ENCODE assay signal across 11 cellular contexts in the genomic region with DNA sequence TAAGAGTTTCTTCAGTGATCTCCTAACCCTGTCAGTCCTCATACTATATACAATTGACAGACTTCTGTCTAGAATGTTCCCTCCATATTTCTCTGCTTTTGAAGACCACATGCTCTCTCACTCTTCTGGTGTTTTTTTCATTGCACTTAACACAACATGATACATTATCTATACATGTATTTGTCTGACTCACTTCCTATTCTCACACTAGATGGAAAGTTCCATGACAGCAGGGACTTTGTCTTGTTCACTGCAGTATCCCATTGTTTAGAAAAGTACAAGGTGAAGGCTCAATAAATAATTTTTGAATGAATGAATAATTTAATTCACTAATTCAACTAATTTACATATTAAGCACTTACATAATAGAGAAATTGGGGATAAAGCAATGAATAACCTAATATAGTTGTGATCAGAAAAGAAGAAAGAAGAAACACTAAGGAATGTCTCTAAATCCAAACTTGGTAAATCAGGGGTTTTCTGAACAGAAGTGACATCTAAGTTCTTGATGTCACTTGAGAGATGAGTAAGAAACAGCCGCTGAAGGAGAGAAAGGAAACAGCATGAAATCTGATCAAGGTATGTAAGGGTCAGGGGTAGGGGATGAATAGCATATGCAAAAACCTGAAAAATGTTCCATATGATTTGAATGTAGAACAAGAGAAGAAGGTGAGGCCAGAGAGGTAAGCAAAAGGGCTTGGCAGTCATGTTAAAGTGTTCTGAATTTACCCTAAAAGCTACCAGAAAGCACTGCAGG. TPM values are rescaled to one million over a fixed set of nuclear protein-coding genes. Genes with fewer than 3 reads are reported as not detected.
DNase-seq lines count a peak whose midpoint lies in the region; ATAC-seq and TF ChIP-seq lines count a peak whose summit lies in the region.
"Had no signal": no experiment of that assay in that cellular context is flagged by ENCODE, and none has a peak within 500 bp of the region (broad histone marks: within the 10 kb centered on the region; RNA-seq: fewer than 3 reads in every experiment).

No MANE protein-coding gene starts in this region.

- no peak overlapping the region for H3K4ac ChIP-seq in IMR-90 (ENCODE audit: low read depth, low read length)

- no peak overlapping the region for H4K91ac ChIP-seq in IMR-90 (ENCODE audit: insufficient read depth, low read depth, low read length)

- no peak overlapping the region for H3K18ac ChIP-seq in IMR-90 (ENCODE audit: low read depth, low read length)

- no peaks in the 10 kb centered on the region for H4K20me1 ChIP-seq in IMR-90 (ENCODE audit: insufficient read depth, low read length)

- no peak overlapping the region for H2BK5ac ChIP-seq in IMR-90 (ENCODE audit: low read depth, low read length, poor library complexity, severe bottlenecking)

- no peak overlapping the region for H3K27ac Mint-ChIP-seq in activated T-cell treated with anti-CD3 and anti-CD28 coated beads, Interleukin-2, amount 50 U/mL, for 72 hours
- H3K27ac Mint-ChIP-seq: activated naive CD4-positive, alpha-beta T cell treated with anti-CD3 and anti-CD28 coated beads, Interleukin-2, amount 10 ng/mL, durations not matched to agents 7 days and 5 days had no signal

- H3K9me3 Mint-ChIP-seq in activated T-cell treated with anti-CD3 and anti-CD28 coated beads, Interleukin-2, amount 50 U/mL, for 72 hours: no peaks in the 10 kb centered on the region
- H3K9me3 Mint-ChIP-seq: activated naive CD4-positive, alpha-beta T cell treated with anti-CD3 and anti-CD28 coated beads, Interleukin-2, amount 10 ng/mL, durations not matched to agents 7 days and 5 days had no signal

- no peak overlapping the region for H2AK9ac ChIP-seq in IMR-90 (replicated peaks; ENCODE audit: low read depth, low read length, poor library complexity)

- H3K9me1 ChIP-seq in IMR-90 (ENCODE audit: insufficient read depth, low read length): 0 out of 2 replicates have a peak, but pooled peaks cover 3% of the 10 kb centered on the region

- TF ChIP-seq POLR2A in IMR-90 (IDR thresholded peaks at IDR 0.05; ENCODE audit: low read depth, low read length) (no peak), Peyer's patch (IDR thresholded peaks at IDR 0.05) (no peak)

- no peak overlapping the region for H2BK20ac ChIP-seq in IMR-90 (ENCODE audit: low read depth, low read length)

- no peaks in the 10 kb centered on the region for H3K27me3 Mint-ChIP-seq in activated T-cell treated with anti-CD3 and anti-CD28 coated beads, Interleukin-2, amount 50 U/mL, for 72 hours (ENCODE audit: low read depth)
- H3K27me3 Mint-ChIP-seq: activated naive CD4-positive, alpha-beta T cell treated with anti-CD3 and anti-CD28 coated beads, Interleukin-2, amount 10 ng/mL, durations not matched to agents 7 days and 5 days had no signal

- BruUV-seq in IMR-90 (replicated peaks; lab: Mats Ljungman, UMichigan): no TSS peak

- H3K4me1 ChIP-seq in IMR-90 (ENCODE audit: control insufficient read depth, insufficient read depth, low read length) (no peaks in the 10 kb centered on the region), Peyer's patch (no peaks in the 10 kb centered on the region), lower lobe of right lung (no peaks in the 10 kb centered on the region)
- H3K4me1 ChIP-seq: parathyroid adenoma had no signal

- no peak overlapping the region for H2AK5ac ChIP-seq in IMR-90 (ENCODE audit: low read depth, low read length)

- no peak overlapping the region for H3K4me2 ChIP-seq in IMR-90 (ENCODE audit: low read depth, low read length)

- peak; percentile 85 to 90 for ATAC-seq in activated T-cell treated with anti-CD3 and anti-CD28 coated beads, Interleukin-2, amount 50 U/mL, for 72 hours (replicated peaks in 1 of 2)
- ATAC-seq in GM21786 (IDR thresholded peaks at IDR 0.05; ENCODE audit: unreplicated experiment) (peak; percentile 59), IMR-90 (ENCODE audit: low read depth) (no peak), lower lobe of right lung (no peak)

- H3K27ac ChIP-seq in IMR-90 (ENCODE audit: insufficient read depth, low read length): no peak overlapping the region
- H3K27ac ChIP-seq in Peyer's patch: no peak overlapping the region
- no peak overlapping the region for H3K27ac ChIP-seq in lower lobe of right lung
- H3K27ac ChIP-seq: parathyroid adenoma had no signal

- TF ChIP-seq CTCF in IMR-90 (conservative IDR thresholded peaks at IDR 0.05; ENCODE audit: low read depth, low read length): no peak
- TF ChIP-seq CTCF in Peyer's patch (IDR thresholded peaks at IDR 0.05): no peak
- TF ChIP-seq CTCF in lower lobe of right lung (IDR thresholded peaks at IDR 0.05): no peak

- intact Hi-C loops in IMR-90 (cut with micrococcal nuclease): no loop called here
- intact Hi-C loops in lower lobe of right lung (cut with DNase I): no loop called here

- no peak overlapping the region for H3K14ac ChIP-seq in IMR-90 (replicated peaks; ENCODE audit: low read depth, low read length)

- no peak overlapping the region for H3K9ac ChIP-seq in IMR-90 (ENCODE audit: low read depth, low read length)
- H3K9ac ChIP-seq: parathyroid adenoma had no signal

- H3K36me3 ChIP-seq in IMR-90 (ENCODE audit: control insufficient read depth, insufficient read depth, low read length) (peaks cover 7% of the 10 kb centered on the region), Peyer's patch (no peaks in the 10 kb centered on the region), lower lobe of right lung (peaks cover 30% of the 10 kb centered on the region)

- in situ Hi-C loops in IMR-90 (cut with MboI; ENCODE audit: low sequenced_read_pairs): no loop called here

- H3K4me3 Mint-ChIP-seq in activated T-cell treated with anti-CD3 and anti-CD28 coated beads, Interleukin-2, amount 50 U/mL, for 72 hours: no peak overlapping the region
- H3K4me3 Mint-ChIP-seq: activated naive CD4-positive, alpha-beta T cell treated with anti-CD3 and anti-CD28 coated beads, Interleukin-2, amount 10 ng/mL, durations not matched to agents 7 days and 5 days had no signal

- H4K8ac ChIP-seq in IMR-90 (ENCODE audit: low read depth in 2 of 2, low read length in 2 of 2): no peak overlapping the region

- POLR2A ChIA-PET in IMR-90 (lab: Charles Lee; ENCODE audit: unreplicated experiment): no interaction called here

- no peaks in the 10 kb centered on the region for H3K27me3 ChIP-seq in IMR-90 (ENCODE audit: control insufficient read depth, insufficient read depth, low read length)
- no peaks in the 10 kb centered on the region for H3K27me3 ChIP-seq in Peyer's patch
- H3K27me3 ChIP-seq in lower lobe of right lung (ENCODE audit: low read depth): no peaks in the 10 kb centered on the region

- no peak for TF ChIP-seq RAD21 in IMR-90 (IDR thresholded peaks at IDR 0.05; ENCODE audit: low read length)

- no peak overlapping the region for H2BK120ac ChIP-seq in IMR-90 (ENCODE audit: low read depth, low read length)

- no peak overlapping the region for H4K5ac ChIP-seq in IMR-90 (ENCODE audit: low read depth, low read length)

- H3K4me3 ChIP-seq in IMR-90 (ENCODE audit: insufficient read depth, low read depth, low read length) (no peak overlapping the region), Peyer's patch (no peak overlapping the region), lower lobe of right lung (no peak overlapping the region)

- H3K36me3 Mint-ChIP-seq in activated T-cell treated with anti-CD3 and anti-CD28 coated beads, Interleukin-2, amount 50 U/mL, for 72 hours (ENCODE audit: insufficient read depth in 2 of 2): peaks cover 0 to 19% of the 10 kb centered on the region in 2 donors

- H3K79me1 ChIP-seq in IMR-90 (ENCODE audit: low read depth in 1 of 2, low read length in 2 of 2): peaks cover 1 to 14% of the 10 kb centered on the region in 2 experiments

- dilution Hi-C loops in IMR-90 (cut with HindIII; ENCODE audit: low sequenced_read_pairs, unreplicated experiment): no loop called here

- no peak overlapping the region for H2BK15ac ChIP-seq in IMR-90 (ENCODE audit: low read depth, low read length)

- H3K23ac ChIP-seq in IMR-90 (ENCODE audit: low read depth, low read length): no peak overlapping the region

- no CpG with 5 or more reads among the region's 1 CpG for WGBS in IMR-90 (ENCODE audit: extremely low coverage in 2 of 2, insufficient read length in 1 of 2), 2 experiments

- peaks cover under 1% of the 10 kb centered on the region for H3K4me1 Mint-ChIP-seq in activated T-cell treated with anti-CD3 and anti-CD28 coated beads, Interleukin-2, amount 50 U/mL, for 72 hours (ENCODE audit: low read depth)
- H3K4me1 Mint-ChIP-seq: activated naive CD4-positive, alpha-beta T cell treated with anti-CD3 and anti-CD28 coated beads, Interleukin-2, amount 10 ng/mL, durations not matched to agents 7 days and 5 days had no signal

- H3K9me3 ChIP-seq in IMR-90 (ENCODE audit: control insufficient read depth, insufficient read depth, low read length) (no peaks in the 10 kb centered on the region), Peyer's patch (no peaks in the 10 kb centered on the region), lower lobe of right lung (no peaks in the 10 kb centered on the region)

- H2AFZ ChIP-seq in IMR-90 (replicated peaks; ENCODE audit: low read length, poor library complexity): no peak overlapping the region
- H2AFZ ChIP-seq: parathyroid adenoma had no signal

- no peak overlapping the region for H3K56ac ChIP-seq in IMR-90 (ENCODE audit: extremely low read depth, insufficient read depth, low read length)

- no peak for DNase-seq in activated T-cell treated with anti-CD3 and anti-CD28 coated beads, Interleukin-2, amount 50 U/mL, for 72 hours
- DNase-seq in activated T-cell treated with anti-CD3 and anti-CD28 coated beads, Interleukin-2, amount 50 U/mL, for 1 hour: no peak
- peak; percentile 38 for DNase-seq in IMR-90
- DNase-seq in non-pigmented ciliary epithelial cell (ENCODE audit: low read depth): peak; percentile 20
- DNase-seq in medulla oblongata (ENCODE audit: extremely low spot score): no peak
- no peak for DNase-seq in Peyer's patch
- DNase-seq in lower lobe of right lung: no peak
- DNase-seq: activated naive CD4-positive, alpha-beta T cell treated with anti-CD3 and anti-CD28 coated beads, Interleukin-2, amount 10 ng/mL, durations not matched to agents 7 days and 5 days; MM.1S had no signal

- CTCF ChIA-PET in IMR-90 (lab: Yijun Ruan, JAX): no interaction called here

TF ChIP-seq in IMR-90, 13 proteins besides CTCF, POLR2A, EP300 and RAD21 (continues in another document):
- no peak for TF ChIP-seq NFE2L2 (IDR thresholded peaks at IDR 0.05; ENCODE audit: low read depth, low read length)

RNA-seq across cellular contexts. Expression of a gene that starts 42.4 kb away (rescaled TPM):
- 100 to 1,000 TPM; 206 to 207 TPM for total RNA-seq in activated T-cell treated with anti-CD3 and anti-CD28 coated beads, Interleukin-2, amount 50 U/mL, for 72 hours
- total RNA-seq in IMR-90 (2012; rRNA removed) (9.7 and 27.5 TPM in 2 replicates), Peyer's patch (10 to 100 TPM; 27.5 to 44.6 (median 34.0) TPM), lower lobe of right lung (102 TPM)
- polyA plus RNA-seq in IMR-90 (2012; rRNA removed): 14.8 and 29.5 TPM in 2 replicates
- 2.7 and 3.9 TPM in 2 replicates for polyA plus RNA-seq in IMR-90 (2012; cell fraction: cytosol; rRNA removed)
- 2.8 and 30.7 TPM in 2 replicates for polyA plus RNA-seq in IMR-90 (2012; cell fraction: nucleus; rRNA removed; ENCODE audit: low replicate concordance)

Comparison
In these comparisons a context has a peak if more than half of its experiments do, and no peak if none do; other contexts are left out.
1. ATAC-seq: peak in activated T-cell treated with anti-CD3 and anti-CD28 coated beads, Interleukin-2, amount 50 U/mL, for 72 hours (2 of 2) and GM21786 (single experiment); none in IMR-90 (single experiment) and lower lobe of right lung (0 of 2).
2. DNase-seq: peak in IMR-90 (single experiment) and non-pigmented ciliary epithelial cell (single experiment); none in activated T-cell treated with anti-CD3 and anti-CD28 coated beads, Interleukin-2, amount 50 U/mL, for 72 hours (0 of 2), activated T-cell treated with anti-CD3 and anti-CD28 coated beads, Interleukin-2, amount 50 U/mL, for 1 hour (single experiment), medulla oblongata (single experiment), Peyer's patch (0 of 3) and lower lobe of right lung (single experiment).